22 cellular contexts compared by ENCODE assay signal in genomic region chr2:115596659-115597375, GRCh38.
"Had no signal": no experiment of that assay in that cellular context is flagged by ENCODE, and none has a peak within 500 bp of the region (broad histone marks: within the 10 kb centered on the region; RNA-seq: fewer than 3 reads in every experiment).

No MANE protein-coding gene starts in this region.

- H3K36me3 ChIP-seq: esophagus squamous epithelium, upper lobe of left lung had no signal

- H3K27ac Mint-ChIP-seq: activated B cell treated with CpG ODN at 0.5 μM for 24 hours; activated CD8-positive, alpha-beta T cell treated with anti-CD3 and anti-CD28 coated beads for 36 hours; activated naive CD8-positive, alpha-beta T cell treated with anti-CD3 and anti-CD28 coated beads, Interleukin-2, amount 10 ng/mL, durations not matched to agents 7 days and 5 days; activated T-helper 17 cell treated with anti-CD3 and anti-CD28 coated beads, Interleukin-2, amount 50 U/mL, for 72 hours; immature natural killer cell; naive thymus-derived CD8-positive, alpha-beta T cell; stimulated activated effector memory CD8-positive, alpha-beta T cell treated with anti-CD3 and anti-CD28 coated beads, Interleukin-12 subunit alpha, Interleukin-12 subunit beta, amount 100 ng/mL, for 72 hours; T-cell had no signal

- H3K79me2 ChIP-seq: parathyroid adenoma had no signal

- H2AFZ ChIP-seq: parathyroid adenoma had no signal

- H3K27ac ChIP-seq: body of pancreas, esophagus squamous epithelium, parathyroid adenoma, testis, upper lobe of left lung had no signal

- H3K36me3 Mint-ChIP-seq: activated naive CD8-positive, alpha-beta T cell treated with anti-CD3 and anti-CD28 coated beads, Interleukin-2, amount 10 ng/mL, durations not matched to agents 7 days and 5 days; stimulated activated effector memory CD8-positive, alpha-beta T cell treated with anti-CD3 and anti-CD28 coated beads, Interleukin-12 subunit alpha, Interleukin-12 subunit beta, amount 100 ng/mL, for 72 hours; T-cell had no signal

- H3K27me3 ChIP-seq: body of pancreas, esophagus squamous epithelium, testis, upper lobe of left lung had no signal

- H3K4me1 ChIP-seq: esophagus squamous epithelium, parathyroid adenoma, testis, upper lobe of left lung had no signal

- H3K9ac ChIP-seq: parathyroid adenoma had no signal

- H3K4me1 Mint-ChIP-seq: activated B cell treated with CpG ODN at 0.5 μM for 24 hours; activated naive CD8-positive, alpha-beta T cell treated with anti-CD3 and anti-CD28 coated beads, Interleukin-2, amount 10 ng/mL, durations not matched to agents 7 days and 5 days; activated T-helper 17 cell treated with anti-CD3 and anti-CD28 coated beads, Interleukin-2, amount 50 U/mL, for 72 hours; immature natural killer cell; naive thymus-derived CD8-positive, alpha-beta T cell; stimulated activated effector memory CD8-positive, alpha-beta T cell treated with anti-CD3 and anti-CD28 coated beads, Interleukin-12 subunit alpha, Interleukin-12 subunit beta, amount 100 ng/mL, for 72 hours; T-cell had no signal

- H3K4me3 ChIP-seq: body of pancreas, esophagus squamous epithelium, testis, upper lobe of left lung had no signal

- ATAC-seq: activated CD8-positive, alpha-beta T cell treated with anti-CD3 and anti-CD28 coated beads for 36 hours; activated T-helper 17 cell treated with anti-CD3 and anti-CD28 coated beads, Interleukin-2, amount 50 U/mL, for 72 hours; body of pancreas; left ventricle myocardium superior; naive thymus-derived CD8-positive, alpha-beta T cell; sciatic nerve; stimulated activated effector memory CD8-positive, alpha-beta T cell treated with anti-CD3 and anti-CD28 coated beads, Interleukin-12 subunit alpha, Interleukin-12 subunit beta, amount 100 ng/mL, for 72 hours; T-cell had no signal

- H3K4me3 Mint-ChIP-seq: activated B cell treated with CpG ODN at 0.5 μM for 24 hours; activated CD8-positive, alpha-beta T cell treated with anti-CD3 and anti-CD28 coated beads for 36 hours; activated naive CD8-positive, alpha-beta T cell treated with anti-CD3 and anti-CD28 coated beads, Interleukin-2, amount 10 ng/mL, durations not matched to agents 7 days and 5 days; activated T-helper 17 cell treated with anti-CD3 and anti-CD28 coated beads, Interleukin-2, amount 50 U/mL, for 72 hours; immature natural killer cell; naive thymus-derived CD8-positive, alpha-beta T cell; stimulated activated effector memory CD8-positive, alpha-beta T cell treated with anti-CD3 and anti-CD28 coated beads, Interleukin-12 subunit alpha, Interleukin-12 subunit beta, amount 100 ng/mL, for 72 hours; T-cell had no signal

- H3K27me3 Mint-ChIP-seq: activated B cell treated with CpG ODN at 0.5 μM for 24 hours; activated CD8-positive, alpha-beta T cell treated with anti-CD3 and anti-CD28 coated beads for 36 hours; activated naive CD8-positive, alpha-beta T cell treated with anti-CD3 and anti-CD28 coated beads, Interleukin-2, amount 10 ng/mL, durations not matched to agents 7 days and 5 days; activated T-helper 17 cell treated with anti-CD3 and anti-CD28 coated beads, Interleukin-2, amount 50 U/mL, for 72 hours; naive thymus-derived CD8-positive, alpha-beta T cell; T-cell had no signal

- H3K9me3 ChIP-seq: body of pancreas, esophagus squamous epithelium, testis had no signal

- DNase-seq: activated B cell treated with CpG ODN at 0.5 μM for 24 hours; activated CD4-positive, alpha-beta T cell treated with anti-CD3 and anti-CD28 coated beads for 4 hours; activated CD8-positive, alpha-beta T cell treated with anti-CD3 and anti-CD28 coated beads for 36 hours; activated naive CD4-positive, alpha-beta T cell; activated naive CD8-positive, alpha-beta T cell treated with anti-CD3 and anti-CD28 coated beads, Interleukin-2, amount 10 ng/mL, durations not matched to agents 7 days and 5 days; activated T-cell treated with anti-CD3 and anti-CD28 coated beads, Interleukin-2, amount 50 U/mL, for 1 hour; dermis blood vessel endothelial cell; effector memory CD4-positive, alpha-beta T cell; esophagus squamous epithelium; immature natural killer cell; left ventricle myocardium superior; mesenchymal stem cell; naive thymus-derived CD8-positive, alpha-beta T cell; stimulated activated CD4-positive, alpha-beta T cell treated with anti-CD3 and anti-CD28 coated beads, Interleukin-4, amount 100 ng/mL, for 24 hours; T-cell; testis; upper lobe of left lung had no signal
